Comparison of ENCODE assay signal across 18 cellular contexts in genomic region chr2:72713857-72714256, GRCh38.
DNase-seq lines count a peak whose midpoint lies in the region; ATAC-seq and TF ChIP-seq lines count a peak whose summit lies in the region.
"Had no signal": no experiment of that assay in that cellular context is flagged by ENCODE, and none has a peak within 500 bp of the region (broad histone marks: within the 10 kb centered on the region; RNA-seq: fewer than 3 reads in every experiment).

No MANE protein-coding gene starts in this region.

- no peak overlapping the region for H3K9ac ChIP-seq in neural progenitor cell
- H3K9ac ChIP-seq: BLaER1 had no signal

- no peaks in the 10 kb centered on the region for H3K27me3 ChIP-seq in neural progenitor cell
- H3K27me3 ChIP-seq: BLaER1, heart left ventricle, stomach, transverse colon had no signal

- DNase-seq in DMS 273 (lab: John Stamatoyannopoulos, UW; ENCODE audit: unreplicated experiment) (peak; percentile 13), DMS 273 treated with DMSO at 0.1 percent for 48 hours (lab: John Stamatoyannopoulos, UW) (no peak), HFFc6 (no peak), choroid plexus epithelial cell (ENCODE audit: low read depth) (no peak), neural progenitor cell (ENCODE audit: low spot score) (no peak), NCI-H69 (lab: John Stamatoyannopoulos, UW) (no peak), sciatic nerve (ENCODE audit: low spot score) (no peak)
- DNase-seq: activated CD4-positive, alpha-beta T cell treated with anti-CD3 and anti-CD28 coated beads for 4 hours; heart left ventricle; mucosa of descending colon; NCI-H510A treated with DMSO at 0.1 percent for 48 hours; stomach; transverse colon had no signal

- no peaks in the 10 kb centered on the region for H3K79me2 ChIP-seq in neural progenitor cell (ENCODE audit: low read depth)

- H3K27ac Mint-ChIP-seq in HFFc6 (no peak overlapping the region), neural progenitor cell (no peak overlapping the region)
- H3K27ac Mint-ChIP-seq: activated naive CD8-positive, alpha-beta T cell had no signal

- H3K27ac ChIP-seq in neural progenitor cell, result no peak overlapping the region
- H3K27ac ChIP-seq: 22Rv1, BLaER1, heart left ventricle, stomach, transverse colon had no signal

- intact Hi-C loops in sciatic nerve (cut with DNase I), result no loop called here

- H3K9me3 Mint-ChIP-seq in HFFc6 (no peaks in the 10 kb centered on the region), neural progenitor cell (no peaks in the 10 kb centered on the region)

- no peaks in the 10 kb centered on the region for H3F3A ChIP-seq in neural progenitor cell (ENCODE audit: low read depth)

- no peak overlapping the region for H2AFZ ChIP-seq in neural progenitor cell (replicated peaks)

- no peaks in the 10 kb centered on the region for H4K20me1 ChIP-seq in neural progenitor cell (ENCODE audit: low read depth)
- H4K20me1 ChIP-seq: BLaER1 had no signal

- H3K4me3 Mint-ChIP-seq in HFFc6 (no peak overlapping the region), neural progenitor cell (no peak overlapping the region)
- H3K4me3 Mint-ChIP-seq: activated naive CD8-positive, alpha-beta T cell had no signal

- peaks cover 7% of the 10 kb centered on the region for H3K36me3 ChIP-seq in neural progenitor cell
- H3K36me3 ChIP-seq: BLaER1 had no signal

- no peak overlapping the region for H3K4me2 ChIP-seq in neural progenitor cell
- H3K4me2 ChIP-seq: BLaER1 had no signal

- no peaks in the 10 kb centered on the region for H3K36me3 Mint-ChIP-seq in HFFc6 (ENCODE audit: low read depth)
- peaks cover 5% of the 10 kb centered on the region for H3K36me3 Mint-ChIP-seq in neural progenitor cell

- peaks cover 2% of the 10 kb centered on the region for H3K4me1 ChIP-seq in neural progenitor cell
- H3K4me1 ChIP-seq: BLaER1 had no signal

- no peak for ATAC-seq in sciatic nerve
- ATAC-seq in GM19463 (IDR thresholded peaks at IDR 0.05; ENCODE audit: unreplicated experiment), result no peak
- ATAC-seq: heart left ventricle, mucosa of descending colon, Right ventricle myocardium inferior had no signal

- H3K9me3 ChIP-seq in neural progenitor cell (ENCODE audit: low read depth), result no peaks in the 10 kb centered on the region
- H3K9me3 ChIP-seq: BLaER1, heart left ventricle, mucosa of descending colon, stomach, transverse colon had no signal

- H3K4me1 Mint-ChIP-seq in HFFc6 (ENCODE audit: low read depth) (peaks cover 4% of the 10 kb centered on the region), neural progenitor cell (no peaks in the 10 kb centered on the region)

- no peak overlapping the region for H3K4me3 ChIP-seq in choroid plexus epithelial cell (ENCODE audit: low read depth, low read length)
- no peak overlapping the region for H3K4me3 ChIP-seq in neural progenitor cell
- H3K4me3 ChIP-seq: BLaER1, heart left ventricle, mucosa of descending colon, stomach, transverse colon had no signal

- H3K27me3 Mint-ChIP-seq in HFFc6 (ENCODE audit: insufficient read depth) (no peaks in the 10 kb centered on the region), neural progenitor cell (ENCODE audit: insufficient read depth, low read depth) (no peaks in the 10 kb centered on the region)
- H3K27me3 Mint-ChIP-seq: activated naive CD8-positive, alpha-beta T cell had no signal

- peak; percentile 35; the same call in 1 of the 2 replicates for TF ChIP-seq CTCF in HFFc6 (IDR thresholded peaks at IDR 0.05)
- peak; percentile 16 for TF ChIP-seq CTCF in choroid plexus epithelial cell (conservative IDR thresholded peaks at IDR 0.05; ENCODE audit: low read depth, low read length)
- TF ChIP-seq CTCF in neural progenitor cell (IDR thresholded peaks at IDR 0.05), result peak; percentile 32
